ENCODE assay signal across 10 cellular contexts in the genomic region with DNA sequence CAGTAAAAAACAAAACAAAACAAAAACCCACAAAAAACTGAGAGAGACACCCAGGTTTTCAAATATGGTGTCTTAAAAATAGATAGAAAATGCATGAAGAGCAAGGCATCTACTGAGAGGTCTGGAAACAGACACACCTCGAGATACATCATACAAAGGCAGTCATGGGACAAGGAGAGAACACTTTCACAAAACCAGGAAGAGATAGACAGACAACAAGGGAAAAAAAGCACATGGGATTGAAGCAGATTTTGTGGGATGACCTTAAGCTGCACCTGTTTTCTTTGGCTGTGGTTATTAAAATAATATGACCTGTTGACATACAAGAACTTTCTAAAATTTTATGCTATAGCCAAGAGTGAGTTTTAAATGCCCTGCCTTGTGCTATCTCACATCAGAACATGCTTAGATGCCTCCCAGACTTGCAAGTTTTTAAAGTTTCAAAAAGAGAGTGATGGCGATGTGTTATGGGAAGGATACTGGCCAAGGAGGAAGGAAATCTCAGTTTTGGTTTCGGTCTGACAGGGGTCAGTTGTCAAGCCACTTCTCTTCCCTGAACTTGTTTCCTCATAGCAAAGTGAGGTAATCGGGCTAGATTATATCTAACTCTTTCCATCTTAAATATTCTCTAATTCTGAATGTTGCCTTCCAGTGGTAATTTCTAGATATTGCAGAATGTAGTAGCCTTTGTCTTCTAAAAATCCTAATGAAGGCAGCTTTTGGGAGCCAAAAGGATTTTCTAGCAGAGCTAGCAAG. TPM values are rescaled to one million over a fixed set of nuclear protein-coding genes. Genes with fewer than 3 reads are reported as not detected.
DNase-seq lines count a peak whose midpoint lies in the region; ATAC-seq and TF ChIP-seq lines count a peak whose summit lies in the region.
"Not testable (repeated sequence)": the region's sequence is repeated elsewhere in the genome, so short reads cannot be mapped to it uniquely, and the experiment has no call there.
"Had no signal": no experiment of that assay in that cellular context is flagged by ENCODE, and none has a peak within 500 bp of the region (broad histone marks: within the 10 kb centered on the region; RNA-seq: fewer than 3 reads in every experiment).

No MANE protein-coding gene starts in this region.

- not testable (repeated sequence) for H3K36me3 ChIP-seq in MM.1S (replicated peaks; ENCODE audit: insufficient read depth, low read length); lung (ENCODE audit: control insufficient read depth in 2 of 2, insufficient read depth in 2 of 2, low read length in 2 of 2)

- H3F3A ChIP-seq in MM.1S (ENCODE audit: insufficient read depth, low read length) = not testable (repeated sequence)

- H3K9me2 ChIP-seq in MM.1S (replicated peaks; ENCODE audit: insufficient read depth, low read length) = not testable (repeated sequence)

- not testable (repeated sequence) for H3K27ac ChIP-seq in MM.1S (ENCODE audit: low read length); lung (ENCODE audit: low read depth in 1 of 2, low read length in 1 of 2)

- BruUV-seq in Calu3 (replicated peaks; lab: Mats Ljungman, UMichigan) = TSS peak; percentile 82

- in situ Hi-C loops in SK-MEL-5 (cut with HindIII; ENCODE audit: low pct_unique_long_range_greater_than_20kb, low sequenced_read_pairs) = not testable (repeated sequence)

- intact Hi-C loops in Calu3 (cut with micrococcal nuclease; ENCODE audit: unreplicated experiment) = loop anchor here (10.0 kb wide), 1 partner anchor 184 kb away; a partner anchor contains a TSS

- not testable (repeated sequence) for H3K4me1 ChIP-seq in MM.1S (ENCODE audit: low read length); lung (ENCODE audit: control insufficient read depth in 2 of 2, insufficient read depth in 2 of 2, low read length in 2 of 2)

- peak overlapping the region; percentile 11; the same call in 1 of the 2 replicates for H3K9ac ChIP-seq in MM.1S (ENCODE audit: low read length)

- not testable (repeated sequence) for H3K27me3 ChIP-seq in MM.1S (replicated peaks; ENCODE audit: insufficient read depth, low read length); lung (ENCODE audit: control insufficient read depth, insufficient read depth)

- WGBS in lung, 2 donors = 20 to 31% methylated on average over 4 of the region's 4 CpGs

- peak overlapping the region; percentile 12 for H3K27ac Mint-ChIP-seq in Calu3 (ENCODE audit: unreplicated experiment)
- H3K27ac Mint-ChIP-seq in activated naive CD4-positive, alpha-beta T cell treated with anti-CD3 and anti-CD28 coated beads, Interleukin-2, amount 10 ng/mL, durations not matched to agents 7 days and 5 days = peak overlapping the region; percentile 7
- H3K27ac Mint-ChIP-seq in stimulated activated naive CD8-positive, alpha-beta T cell treated with anti-CD3 and anti-CD28 coated beads, Interleukin-15, Interleukin-2, amounts not matched to agents 100 ng/mL and 50 ng/mL, for 24 hours = peak overlapping the region; percentile 22

- H2AFZ ChIP-seq in MM.1S (ENCODE audit: low read length) = peak overlapping the region; percentile 74

- TF ChIP-seq CTCF in Calu3 (IDR thresholded peaks at IDR 0.05; ENCODE audit: unreplicated experiment); MM.1S (IDR thresholded peaks at IDR 0.05; ENCODE audit: low read length); lung (IDR thresholded peaks at IDR 0.05; ENCODE audit: control extremely low read depth, extremely low read depth): not testable (repeated sequence)

- CTCF ChIA-PET in Calu3 (lab: Charles Lee) = not testable (repeated sequence)
- CTCF ChIA-PET in activated naive CD4-positive, alpha-beta T cell treated with anti-CD3 and anti-CD28 coated beads, Interleukin-2, amount 10 ng/mL, durations not matched to agents 7 days and 5 days (lab: Charles Lee) = interaction anchor here (1.5 kb wide), 1 partner anchor 55 kb away, joined by 3 read pairs; no protein-coding TSS in a partner anchor

- peak; percentile 33 for ATAC-seq in GM19468 (IDR thresholded peaks at IDR 0.05; ENCODE audit: extremely low read depth, unreplicated experiment)
- ATAC-seq in lung (ENCODE audit: insufficient read depth, low FRiP score) = peak; percentile 51

- not testable (repeated sequence) for H3K27me3 Mint-ChIP-seq in Calu3 (ENCODE audit: unreplicated experiment); activated naive CD4-positive, alpha-beta T cell treated with anti-CD3 and anti-CD28 coated beads, Interleukin-2, amount 10 ng/mL, durations not matched to agents 7 days and 5 days; stimulated activated naive CD8-positive, alpha-beta T cell treated with anti-CD3 and anti-CD28 coated beads, Interleukin-15, Interleukin-2, amounts not matched to agents 100 ng/mL and 50 ng/mL, for 24 hours

- H3K36me3 Mint-ChIP-seq in Calu3 (ENCODE audit: insufficient read depth, unreplicated experiment); activated naive CD4-positive, alpha-beta T cell treated with anti-CD3 and anti-CD28 coated beads, Interleukin-2, amount 10 ng/mL, durations not matched to agents 7 days and 5 days; stimulated activated naive CD8-positive, alpha-beta T cell treated with anti-CD3 and anti-CD28 coated beads, Interleukin-15, Interleukin-2, amounts not matched to agents 100 ng/mL and 50 ng/mL, for 24 hours (ENCODE audit: low read depth): not testable (repeated sequence)

- not testable (repeated sequence) for H3K79me2 ChIP-seq in MM.1S (ENCODE audit: low read length)

- not testable (repeated sequence) for H3K9me3 ChIP-seq in MM.1S (replicated peaks; ENCODE audit: insufficient read depth, low read length); lung (ENCODE audit: control insufficient read depth in 2 of 2, insufficient read depth in 1 of 2, low read length in 1 of 2)

- H3K4me2 ChIP-seq in MM.1S (ENCODE audit: low read depth, low read length) = peak overlapping the region; percentile 47

- DNase-seq in Calu3 = peak; percentile 60
- peak; percentile 62 for DNase-seq in MM.1S
- DNase-seq in SK-MEL-5 (ENCODE audit: low read depth, low spot score) = peak; percentile 39
- not testable (repeated sequence) for DNase-seq in activated naive CD4-positive, alpha-beta T cell treated with anti-CD3 and anti-CD28 coated beads, Interleukin-2, amount 10 ng/mL, durations not matched to agents 7 days and 5 days; lung (ENCODE audit: low spot score)
- peak; percentile 5 for DNase-seq in fibroblast of the conjunctiva (ENCODE audit: low read depth)

- H3K4me3 ChIP-seq in MM.1S (ENCODE audit: low read length) = peak overlapping the region; percentile 16; the same call in 1 of the 2 replicates
- not testable (repeated sequence) for H3K4me3 ChIP-seq in lung

- peaks cover 14% of the 10 kb centered on the region for H3K4me1 Mint-ChIP-seq in Calu3 (ENCODE audit: low read depth, unreplicated experiment)
- peaks cover 14% of the 10 kb centered on the region for H3K4me1 Mint-ChIP-seq in activated naive CD4-positive, alpha-beta T cell treated with anti-CD3 and anti-CD28 coated beads, Interleukin-2, amount 10 ng/mL, durations not matched to agents 7 days and 5 days
- H3K4me1 Mint-ChIP-seq in stimulated activated naive CD8-positive, alpha-beta T cell treated with anti-CD3 and anti-CD28 coated beads, Interleukin-15, Interleukin-2, amounts not matched to agents 100 ng/mL and 50 ng/mL, for 24 hours (ENCODE audit: low read depth) = peaks cover 10% of the 10 kb centered on the region

- H3K4me3 Mint-ChIP-seq in Calu3 (ENCODE audit: low read depth, unreplicated experiment) = peak overlapping the region; percentile 4
- H3K4me3 Mint-ChIP-seq in activated naive CD4-positive, alpha-beta T cell treated with anti-CD3 and anti-CD28 coated beads, Interleukin-2, amount 10 ng/mL, durations not matched to agents 7 days and 5 days; stimulated activated naive CD8-positive, alpha-beta T cell treated with anti-CD3 and anti-CD28 coated beads, Interleukin-15, Interleukin-2, amounts not matched to agents 100 ng/mL and 50 ng/mL, for 24 hours: not testable (repeated sequence)

- H4K20me1 ChIP-seq in MM.1S (ENCODE audit: insufficient read depth, low read length) = not testable (repeated sequence)

- H3K9me3 Mint-ChIP-seq in Calu3 (ENCODE audit: low read depth, unreplicated experiment); activated naive CD4-positive, alpha-beta T cell treated with anti-CD3 and anti-CD28 coated beads, Interleukin-2, amount 10 ng/mL, durations not matched to agents 7 days and 5 days; stimulated activated naive CD8-positive, alpha-beta T cell treated with anti-CD3 and anti-CD28 coated beads, Interleukin-15, Interleukin-2, amounts not matched to agents 100 ng/mL and 50 ng/mL, for 24 hours: not testable (repeated sequence)

RNA-seq across cellular contexts. Expression of a gene that starts 11.5 kb away (rescaled TPM):
- not detected in 2 replicates for total RNA-seq in Calu3 (2022)
- total RNA-seq in SK-MEL-5 (2014; rRNA removed; shearing (Covaris generic)) = not detected in 2 replicates
- polyA plus RNA-seq in SK-MEL-5 (2015; cell fraction: cytosol; rRNA removed) = not detected in 2 replicates
- not detected in 2 replicates for polyA plus RNA-seq in SK-MEL-5 (2015; cell fraction: nucleus; rRNA removed)
- total RNA-seq in lung = 100 to 1,000 TPM in 1 of 2 donors, 10 to 100 TPM in 1; 33.3 to 110 TPM
- polyA plus RNA-seq in lung = 100 to 1,000 TPM in 1 of 2 donors, 10 to 100 TPM in 1; 27.1 to 211 TPM
- total RNA-seq: HFFc6, myocyte had no signal

RNA-seq across cellular contexts. Expression of a gene that starts 36.8 kb away (rescaled TPM):
- total RNA-seq in Calu3 (2022) (1.3 and 1.9 TPM in 2 replicates), lung (10 to 100 TPM; 11.7 to 42.5 TPM)
- 4.2 and 4.8 TPM in 2 replicates for total RNA-seq in SK-MEL-5 (2014; rRNA removed; shearing (Covaris generic))
- 3.1 and 7.7 TPM in 2 replicates for polyA plus RNA-seq in SK-MEL-5 (2015; cell fraction: cytosol; rRNA removed)
- 15.8 and 16.7 TPM in 2 replicates for polyA plus RNA-seq in SK-MEL-5 (2015; cell fraction: nucleus; rRNA removed)
- 10 to 100 TPM; 21.1 to 29.3 TPM for polyA plus RNA-seq in lung
- total RNA-seq: myocyte had no signal

RNA-seq across cellular contexts. Expression of a gene that starts 55.9 kb away (rescaled TPM):
- not detected in 2 replicates for total RNA-seq in Calu3 (2022)
- 57.4 and 59.7 TPM in 2 replicates for total RNA-seq in SK-MEL-5 (2014; rRNA removed; shearing (Covaris generic))
- 56.0 and 64.8 TPM in 2 replicates for polyA plus RNA-seq in SK-MEL-5 (2015; cell fraction: cytosol; rRNA removed)
- polyA plus RNA-seq in SK-MEL-5 (2015; cell fraction: nucleus; rRNA removed) = 66.3 and 70.6 TPM in 2 replicates
- 10 to 100 TPM; 83.7 to 94.9 TPM for total RNA-seq in lung
- 100 to 1,000 TPM in 1 of 2 donors, 10 to 100 TPM in 1; 37.6 to 204 TPM for polyA plus RNA-seq in lung
- total RNA-seq: myocyte had no signal

Comparison
In these comparisons a context has a peak if more than half of its experiments do, and no peak if none do; other contexts are left out.
1. RNA of a gene that starts 11.5 kb away (total RNA-seq): 33.3 to 110 TPM in lung; not detected in SK-MEL-5 and not detected in Calu3; every median in the first group is over 10 times any median in the second.
2. RNA of a gene that starts 55.9 kb away (total RNA-seq): 83.7 to 94.9 TPM in lung and 57.4 to 59.7 TPM in SK-MEL-5; not detected in Calu3; every median in the first group is over 10 times any median in the second.
3. Peak in every context shown above with its lines, with median percentiles within 50 percentile points of each other: H3K27ac Mint-ChIP-seq.